In the genomic region with DNA sequence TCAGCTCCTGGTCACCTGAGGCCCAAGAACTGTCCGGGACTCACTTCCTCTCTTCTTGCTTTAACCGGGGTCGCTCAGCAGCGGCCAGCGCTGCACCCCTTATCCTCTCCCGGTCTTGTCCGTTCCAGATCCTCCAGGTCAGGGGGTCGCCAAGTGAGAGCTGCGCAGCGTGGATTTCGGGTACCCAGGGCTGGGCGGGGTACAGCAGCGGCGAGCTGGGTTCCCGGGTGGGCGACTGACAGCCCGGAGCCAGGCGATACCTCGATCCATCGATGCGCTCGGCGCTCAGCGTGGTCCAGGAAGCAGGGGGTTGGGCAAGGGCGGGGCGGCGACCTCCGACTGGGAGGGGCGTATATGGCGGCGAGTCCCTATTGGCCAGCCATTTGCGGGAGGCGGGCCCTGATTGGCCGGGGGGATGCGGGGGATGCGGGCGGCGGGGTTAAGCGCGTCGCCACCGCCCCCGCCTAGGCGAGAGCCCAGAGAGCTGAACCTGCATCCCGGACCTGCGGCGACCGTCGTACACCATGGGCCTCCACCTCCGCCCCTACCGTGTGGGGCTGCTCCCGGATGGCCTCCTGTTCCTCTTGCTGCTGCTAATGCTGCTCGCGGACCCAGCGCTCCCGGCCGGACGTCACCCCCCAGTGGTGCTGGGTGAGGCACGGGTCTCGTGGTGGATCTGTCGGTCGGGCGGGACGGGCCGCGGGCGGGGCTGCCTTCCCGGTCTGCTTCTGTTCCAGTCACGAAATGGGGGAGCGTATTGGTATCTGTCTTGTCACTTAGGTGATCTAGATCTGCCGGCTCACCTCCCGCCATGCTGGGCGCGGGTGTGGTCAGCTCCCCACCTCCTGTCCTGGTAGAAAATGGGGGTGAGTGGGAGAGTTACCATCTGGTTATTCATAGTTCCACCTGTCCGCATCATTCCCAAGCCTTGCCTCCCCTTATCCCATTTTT, we compare ENCODE assay signal across 1 cellular context.
A peak's percentile ranks its signal among the peaks of the same experiment; 100 is the strongest.
TF ChIP-seq lines count a peak whose summit lies in the region.

Gene PLA2G15 (plus strand): TSS at position 471 of the 951 bp plus-strand sequence. CDS start 54 bp downstream, at position 525.

TF ChIP-seq in GM12878, 131 proteins besides CTCF, POLR2A, EP300 and RAD21 (continued from another document):
- TF ChIP-seq, protein P1, sequence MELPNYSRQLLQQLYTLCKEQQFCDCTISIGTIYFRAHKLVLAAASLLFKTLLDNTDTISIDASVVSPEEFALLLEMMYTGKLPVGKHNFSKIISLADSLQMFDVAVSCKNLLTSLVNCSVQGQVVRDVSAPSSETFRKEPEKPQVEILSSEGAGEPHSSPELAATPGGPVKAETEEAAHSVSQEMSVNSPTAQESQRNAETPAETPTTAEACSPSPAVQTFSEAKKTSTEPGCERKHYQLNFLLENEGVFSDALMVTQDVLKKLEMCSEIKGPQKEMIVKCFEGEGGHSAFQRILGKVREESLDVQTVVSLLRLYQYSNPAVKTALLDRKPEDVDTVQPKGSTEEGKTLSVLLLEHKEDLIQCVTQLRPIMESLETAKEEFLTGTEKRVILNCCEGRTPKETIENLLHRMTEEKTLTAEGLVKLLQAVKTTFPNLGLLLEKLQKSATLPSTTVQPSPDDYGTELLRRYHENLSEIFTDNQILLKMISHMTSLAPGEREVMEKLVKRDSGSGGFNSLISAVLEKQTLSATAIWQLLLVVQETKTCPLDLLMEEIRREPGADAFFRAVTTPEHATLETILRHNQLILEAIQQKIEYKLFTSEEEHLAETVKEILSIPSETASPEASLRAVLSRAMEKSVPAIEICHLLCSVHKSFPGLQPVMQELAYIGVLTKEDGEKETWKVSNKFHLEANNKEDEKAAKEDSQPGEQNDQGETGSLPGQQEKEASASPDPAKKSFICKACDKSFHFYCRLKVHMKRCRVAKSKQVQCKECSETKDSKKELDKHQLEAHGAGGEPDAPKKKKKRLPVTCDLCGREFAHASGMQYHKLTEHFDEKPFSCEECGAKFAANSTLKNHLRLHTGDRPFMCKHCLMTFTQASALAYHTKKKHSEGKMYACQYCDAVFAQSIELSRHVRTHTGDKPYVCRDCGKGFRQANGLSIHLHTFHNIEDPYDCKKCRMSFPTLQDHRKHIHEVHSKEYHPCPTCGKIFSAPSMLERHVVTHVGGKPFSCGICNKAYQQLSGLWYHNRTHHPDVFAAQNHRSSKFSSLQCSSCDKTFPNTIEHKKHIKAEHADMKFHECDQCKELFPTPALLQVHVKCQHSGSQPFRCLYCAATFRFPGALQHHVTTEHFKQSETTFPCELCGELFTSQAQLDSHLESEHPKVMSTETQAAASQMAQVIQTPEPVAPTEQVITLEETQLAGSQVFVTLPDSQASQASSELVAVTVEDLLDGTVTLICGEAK (IDR thresholded peaks at IDR 0.05; ENCODE audit: borderline replicate concordance): peak; percentile 34; the same call in 1 of the 2 replicates
- TF ChIP-seq ZNF274 (IDR thresholded peaks at IDR 0.05; ENCODE audit: insufficient read depth, insufficient read length) (no peak), SUPT20H (IDR thresholded peaks at IDR 0.05; ENCODE audit: borderline replicate concordance, control insufficient read depth, low read depth, low read length) (no peak), RB1 (IDR thresholded peaks at IDR 0.05; ENCODE audit: borderline replicate concordance) (no peak; the same call in 1 of the 2 replicates), CBX5 (IDR thresholded peaks at IDR 0.05; ENCODE audit: low read depth) (no peak), KAT2A (conservative IDR thresholded peaks at IDR 0.05; ENCODE audit: control insufficient read depth, low read depth, low read length) (no peak), IKZF2 (IDR thresholded peaks at IDR 0.05) (no peak), ZNF622 (IDR thresholded peaks at IDR 0.05) (no peak), NBN (IDR thresholded peaks at IDR 0.05) (peak; percentile 76; the same call in 1 of the 2 replicates), IRF3 (IDR thresholded peaks at IDR 0.05) (0 out of 2 replicates have a peak, but pooled peaks have one; percentile 8), ZZZ3 (IDR thresholded peaks at IDR 0.05; ENCODE audit: control insufficient read depth, insufficient read length, low read depth) (no peak), BACH1 (IDR thresholded peaks at IDR 0.05; ENCODE audit: borderline replicate concordance) (0 out of 2 replicates have a peak, but pooled peaks have one; percentile 14), WRNIP1 (IDR thresholded peaks at IDR 0.05; ENCODE audit: borderline replicate concordance, low read depth, low read length) (no peak), BRCA1 (IDR thresholded peaks at IDR 0.05; ENCODE audit: low read depth, low read length) (no peak), PML (IDR thresholded peaks at IDR 0.05; ENCODE audit: low read length) (no peak), NFXL1 (IDR thresholded peaks at IDR 0.05; ENCODE audit: borderline replicate concordance) (no peak), IKZF1 (conservative IDR thresholded peaks at IDR 0.05) (peak; percentile 55), NFIC (IDR thresholded peaks at IDR 0.05; ENCODE audit: low read depth, low read length) (no peak), TCF7 (IDR thresholded peaks at IDR 0.05; ENCODE audit: borderline replicate concordance) (no peak), NR2C1 (IDR thresholded peaks at IDR 0.05) (peak; percentile 68), SREBF2 (IDR thresholded peaks at IDR 0.05; ENCODE audit: low read length) (no peak), CEBPB (IDR thresholded peaks at IDR 0.05; ENCODE audit: borderline replicate concordance in 1 of 2, low read depth in 2 of 2, low read length in 2 of 2) (no peak), JUNB (IDR thresholded peaks at IDR 0.05) (no peak)
- TF ChIP-seq, protein P2, sequence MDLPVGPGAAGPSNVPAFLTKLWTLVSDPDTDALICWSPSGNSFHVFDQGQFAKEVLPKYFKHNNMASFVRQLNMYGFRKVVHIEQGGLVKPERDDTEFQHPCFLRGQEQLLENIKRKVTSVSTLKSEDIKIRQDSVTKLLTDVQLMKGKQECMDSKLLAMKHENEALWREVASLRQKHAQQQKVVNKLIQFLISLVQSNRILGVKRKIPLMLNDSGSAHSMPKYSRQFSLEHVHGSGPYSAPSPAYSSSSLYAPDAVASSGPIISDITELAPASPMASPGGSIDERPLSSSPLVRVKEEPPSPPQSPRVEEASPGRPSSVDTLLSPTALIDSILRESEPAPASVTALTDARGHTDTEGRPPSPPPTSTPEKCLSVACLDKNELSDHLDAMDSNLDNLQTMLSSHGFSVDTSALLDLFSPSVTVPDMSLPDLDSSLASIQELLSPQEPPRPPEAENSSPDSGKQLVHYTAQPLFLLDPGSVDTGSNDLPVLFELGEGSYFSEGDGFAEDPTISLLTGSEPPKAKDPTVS (IDR thresholded peaks at IDR 0.05; ENCODE audit: low read depth, low read length): no peak
- TF ChIP-seq, protein P3, sequence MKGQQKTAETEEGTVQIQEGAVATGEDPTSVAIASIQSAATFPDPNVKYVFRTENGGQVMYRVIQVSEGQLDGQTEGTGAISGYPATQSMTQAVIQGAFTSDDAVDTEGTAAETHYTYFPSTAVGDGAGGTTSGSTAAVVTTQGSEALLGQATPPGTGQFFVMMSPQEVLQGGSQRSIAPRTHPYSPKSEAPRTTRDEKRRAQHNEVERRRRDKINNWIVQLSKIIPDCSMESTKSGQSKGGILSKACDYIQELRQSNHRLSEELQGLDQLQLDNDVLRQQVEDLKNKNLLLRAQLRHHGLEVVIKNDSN (IDR thresholded peaks at IDR 0.05; ENCODE audit: borderline replicate concordance, extremely low read length, insufficient read depth, low read depth, low read length): peak; percentile 2
- TF ChIP-seq, protein P4, sequence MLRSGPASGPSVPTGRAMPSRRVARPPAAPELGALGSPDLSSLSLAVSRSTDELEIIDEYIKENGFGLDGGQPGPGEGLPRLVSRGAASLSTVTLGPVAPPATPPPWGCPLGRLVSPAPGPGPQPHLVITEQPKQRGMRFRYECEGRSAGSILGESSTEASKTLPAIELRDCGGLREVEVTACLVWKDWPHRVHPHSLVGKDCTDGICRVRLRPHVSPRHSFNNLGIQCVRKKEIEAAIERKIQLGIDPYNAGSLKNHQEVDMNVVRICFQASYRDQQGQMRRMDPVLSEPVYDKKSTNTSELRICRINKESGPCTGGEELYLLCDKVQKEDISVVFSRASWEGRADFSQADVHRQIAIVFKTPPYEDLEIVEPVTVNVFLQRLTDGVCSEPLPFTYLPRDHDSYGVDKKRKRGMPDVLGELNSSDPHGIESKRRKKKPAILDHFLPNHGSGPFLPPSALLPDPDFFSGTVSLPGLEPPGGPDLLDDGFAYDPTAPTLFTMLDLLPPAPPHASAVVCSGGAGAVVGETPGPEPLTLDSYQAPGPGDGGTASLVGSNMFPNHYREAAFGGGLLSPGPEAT (IDR thresholded peaks at IDR 0.05; ENCODE audit: low read depth): peak; percentile 84; the same call in 1 of the 2 replicates
